Comparison of ENCODE assay signal across 8 cellular contexts in the genomic region with DNA sequence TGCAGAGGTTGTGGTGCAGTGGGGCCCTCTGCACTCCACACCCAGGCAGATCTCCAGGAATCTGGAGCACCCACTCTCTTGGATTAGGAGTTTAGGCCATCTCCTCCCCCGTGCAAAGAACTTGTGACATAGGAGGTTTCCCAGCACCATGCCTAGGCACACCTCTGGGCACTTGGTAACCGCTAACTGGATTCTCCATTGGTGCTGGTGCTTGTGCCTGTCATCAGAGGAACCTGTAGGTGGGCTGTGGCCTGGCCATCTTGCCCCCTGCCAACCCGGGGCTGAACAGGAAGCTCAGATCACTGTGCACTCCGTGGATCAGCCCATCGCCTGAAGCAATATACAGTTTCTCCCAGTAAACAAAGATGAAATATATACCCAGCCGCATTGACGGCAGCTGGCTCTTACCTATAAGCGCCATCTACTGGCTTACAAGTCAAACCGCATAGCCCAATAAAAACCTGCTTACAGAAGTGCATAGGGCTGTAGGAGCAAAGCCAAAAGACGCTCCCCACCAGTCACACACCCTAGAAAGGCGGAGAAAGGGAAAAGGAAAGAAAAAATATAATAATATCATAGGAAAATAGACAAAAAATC. TPM values are rescaled to one million over a fixed set of nuclear protein-coding genes. Genes with fewer than 3 reads are reported as not detected.
DNase-seq lines count a peak whose midpoint lies in the region; ATAC-seq, FAIRE-seq and TF ChIP-seq lines count a peak whose summit lies in the region.

No MANE protein-coding gene starts in this region.

- no peak overlapping the region for H3K4me2 ChIP-seq in OCI-LY7 (ENCODE audit: low read length)
- no peak overlapping the region for H3K4me2 ChIP-seq in H1 (ENCODE audit: insufficient read depth in 1 of 2, low read depth in 2 of 2, low read length in 2 of 2)
- H3K4me2 ChIP-seq in skeletal muscle satellite cell (ENCODE audit: low read length), result peak overlapping the region; percentile 47

- no peak overlapping the region for H2BK5ac ChIP-seq in H1 (ENCODE audit: low read depth, low read length)

- no peaks in the 10 kb centered on the region for H3K23me2 ChIP-seq in H1 (ENCODE audit: low read depth, low read length)

- H3K27ac ChIP-seq in OCI-LY7 (ENCODE audit: low read depth, low read length, poor library complexity, severe bottlenecking) (no peak overlapping the region), H1 (ENCODE audit: low read depth, low read length) (no peak overlapping the region)

- H3K27me3 ChIP-seq in H1 (replicated peaks in 1 of 4; ENCODE audit: control insufficient read depth in 3 of 4, extremely low read depth in 1 of 4, insufficient read depth in 3 of 4, low read length in 3 of 4) (no peaks in the 10 kb centered on the region), skeletal muscle satellite cell (ENCODE audit: control insufficient read depth, insufficient read depth, low read length) (peaks cover 33% of the 10 kb centered on the region)

- H3K4me3 Mint-ChIP-seq in activated CD4-positive, alpha-beta memory T cell treated with anti-CD3 and anti-CD28 coated beads for 36 hours, result no peak overlapping the region
- H3K4me3 Mint-ChIP-seq in activated CD4-positive, alpha-beta memory T cell treated with anti-CD3 and anti-CD28 coated beads, Interleukin-2, amount 10 ng/mL, durations not matched to agents 7 days and 5 days, result no peak overlapping the region

- no peaks in the 10 kb centered on the region for H3K36me3 ChIP-seq in OCI-LY7 (ENCODE audit: insufficient read depth, low read length)
- H3K36me3 ChIP-seq in H1 (ENCODE audit: control insufficient read depth in 2 of 4, insufficient read depth in 4 of 4, low read length in 3 of 4), result no peaks in the 10 kb centered on the region
- no peaks in the 10 kb centered on the region for H3K36me3 ChIP-seq in skeletal muscle satellite cell (ENCODE audit: insufficient read depth, low read length)

- no peaks in the 10 kb centered on the region for H3K27me3 Mint-ChIP-seq in activated CD4-positive, alpha-beta memory T cell treated with anti-CD3 and anti-CD28 coated beads for 36 hours
- H3K27me3 Mint-ChIP-seq in activated CD4-positive, alpha-beta memory T cell treated with anti-CD3 and anti-CD28 coated beads, Interleukin-2, amount 10 ng/mL, durations not matched to agents 7 days and 5 days, result peaks cover 4% of the 10 kb centered on the region

- peak; percentile 27 for DNase-seq in activated CD4-positive, alpha-beta memory T cell treated with anti-CD3 and anti-CD28 coated beads for 36 hours
- no peak for DNase-seq in activated CD4-positive, alpha-beta memory T cell treated with anti-CD3 and anti-CD28 coated beads, Interleukin-2, amount 10 ng/mL, durations not matched to agents 7 days and 5 days
- DNase-seq in HK-2 (ENCODE audit: unreplicated experiment) (peak; percentile 23), OCI-LY7 (ENCODE audit: low spot score) (peak; percentile 53), H1 (ENCODE audit: low read depth in 1 of 2, low spot score in 2 of 2) (no peak), anterior cingulate cortex (lab: John Stamatoyannopoulos, UW) (no peak)

- no peak overlapping the region for H4K8ac ChIP-seq in H1 (ENCODE audit: extremely low read depth, insufficient read depth, low read length)

- H3K18ac ChIP-seq in H1 (ENCODE audit: extremely low read depth, low read length), result no peak overlapping the region

- TF ChIP-seq EP300 in H1 (IDR thresholded peaks at IDR 0.05; ENCODE audit: borderline replicate concordance in 1 of 2, low read depth in 2 of 2, low read length in 2 of 2), result no peak

- ATAC-seq in GM21360 (IDR thresholded peaks at IDR 0.05; ENCODE audit: unreplicated experiment), result peak; percentile 91

- no peak overlapping the region for H3K9ac ChIP-seq in H1 (replicated peaks in 1 of 4; ENCODE audit: extremely low read depth in 1 of 4, low read depth in 3 of 4, low read length in 3 of 4)
- H3K9ac ChIP-seq in skeletal muscle satellite cell (ENCODE audit: low read depth, low read length), result no peak overlapping the region

- H2BK120ac ChIP-seq in H1 (replicated peaks; ENCODE audit: low read depth, low read length), result no peak overlapping the region

- peak; percentile 45 to 54 for TF ChIP-seq RAD21 in H1 (IDR thresholded peaks at IDR 0.05 in 1 of 2, conservative IDR thresholded peaks at IDR 0.05 in 1 of 2; ENCODE audit: low read depth in 2 of 2, low read length in 2 of 2)

- H3K4me1 Mint-ChIP-seq in activated CD4-positive, alpha-beta memory T cell treated with anti-CD3 and anti-CD28 coated beads for 36 hours (ENCODE audit: low read depth), result no peaks in the 10 kb centered on the region
- H3K4me1 Mint-ChIP-seq in activated CD4-positive, alpha-beta memory T cell treated with anti-CD3 and anti-CD28 coated beads, Interleukin-2, amount 10 ng/mL, durations not matched to agents 7 days and 5 days, result no peaks in the 10 kb centered on the region

- H3K27ac Mint-ChIP-seq in activated CD4-positive, alpha-beta memory T cell treated with anti-CD3 and anti-CD28 coated beads for 36 hours, result no peak overlapping the region
- no peak overlapping the region for H3K27ac Mint-ChIP-seq in activated CD4-positive, alpha-beta memory T cell treated with anti-CD3 and anti-CD28 coated beads, Interleukin-2, amount 10 ng/mL, durations not matched to agents 7 days and 5 days

- no peak overlapping the region for H3K4me3 ChIP-seq in OCI-LY7 (ENCODE audit: low read depth, low read length, poor library complexity, severe bottlenecking)
- no peak overlapping the region for H3K4me3 ChIP-seq in H1 (ENCODE audit: extremely low read depth in 1 of 4, insufficient read depth in 2 of 4, low read depth in 3 of 4, low read length in 4 of 4)
- H3K4me3 ChIP-seq in skeletal muscle satellite cell (ENCODE audit: low read length), result no peak overlapping the region

- CTCF ChIA-PET in activated CD4-positive, alpha-beta memory T cell treated with anti-CD3 and anti-CD28 coated beads for 36 hours (lab: Charles Lee), result interaction anchor here (0.7 to 2.7 kb wide), 3 partner anchors 20 to 649 kb away, joined by 3 to 11 read pairs (median 4); no protein-coding TSS in a partner anchor
- CTCF ChIA-PET in activated CD4-positive, alpha-beta memory T cell treated with anti-CD3 and anti-CD28 coated beads, Interleukin-2, amount 10 ng/mL, durations not matched to agents 7 days and 5 days (lab: Charles Lee), result interaction anchor here (0.9 kb wide), 1 partner anchor 44 kb away, joined by 3 read pairs; a partner anchor contains a TSS
- CTCF ChIA-PET in OCI-LY7 (lab: Charles Lee; ENCODE audit: unreplicated experiment) (no interaction called here), H1 (lab: Charles Lee; ENCODE audit: partially characterized antibody) (interaction anchor here (1.6 kb wide), 1 partner anchor 10 kb away, joined by 3 read pairs; no protein-coding TSS in a partner anchor)

- H3K56ac ChIP-seq in H1 (replicated peaks; ENCODE audit: insufficient read length, low read depth, low read length), result no peak overlapping the region

- no peak overlapping the region for H3K14ac ChIP-seq in H1 (ENCODE audit: insufficient read length)

- H3K36me3 Mint-ChIP-seq in activated CD4-positive, alpha-beta memory T cell treated with anti-CD3 and anti-CD28 coated beads for 36 hours, result peaks cover 5% of the 10 kb centered on the region
- no peaks in the 10 kb centered on the region for H3K36me3 Mint-ChIP-seq in activated CD4-positive, alpha-beta memory T cell treated with anti-CD3 and anti-CD28 coated beads, Interleukin-2, amount 10 ng/mL, durations not matched to agents 7 days and 5 days (ENCODE audit: low read depth)

- no peaks in the 10 kb centered on the region for H3K79me2 ChIP-seq in OCI-LY7 (ENCODE audit: insufficient read depth, low read depth, low read length)
- no peaks in the 10 kb centered on the region for H3K79me2 ChIP-seq in H1 (ENCODE audit: control insufficient read depth in 1 of 2, insufficient read depth in 2 of 2, low read length in 2 of 2)

- intact Hi-C loops in activated CD4-positive, alpha-beta memory T cell treated with anti-CD3 and anti-CD28 coated beads for 36 hours (cut with micrococcal nuclease), result loop anchor here (10.0 kb wide), 1 partner anchor 107 kb away; no protein-coding TSS in a partner anchor
- intact Hi-C loops in OCI-LY7 (cut with micrococcal nuclease; ENCODE audit: unreplicated experiment), result no loop called here

- H3K9me3 Mint-ChIP-seq in activated CD4-positive, alpha-beta memory T cell treated with anti-CD3 and anti-CD28 coated beads for 36 hours, result peaks cover 4% of the 10 kb centered on the region
- no peaks in the 10 kb centered on the region for H3K9me3 Mint-ChIP-seq in activated CD4-positive, alpha-beta memory T cell treated with anti-CD3 and anti-CD28 coated beads, Interleukin-2, amount 10 ng/mL, durations not matched to agents 7 days and 5 days

- no peak overlapping the region for H2BK15ac ChIP-seq in H1 (ENCODE audit: low read length)

- H3K4ac ChIP-seq in H1 (replicated peaks; ENCODE audit: insufficient read length, low read depth, low read length), result no peak overlapping the region

- TF ChIP-seq CTCF in OCI-LY7 (conservative IDR thresholded peaks at IDR 0.05; ENCODE audit: low read length) (peak; percentile 78), H1 (IDR thresholded peaks at IDR 0.05; ENCODE audit: control extremely low read depth in 1 of 3, insufficient read depth in 1 of 3, low read depth in 1 of 3, low read length in 3 of 3) (peak; percentile 1 to 42 (median 19); a peak in 2 of 4 replicates)

- H2BK20ac ChIP-seq in H1 (ENCODE audit: low read length), result no peak overlapping the region

- H3K4me1 ChIP-seq in OCI-LY7 (ENCODE audit: insufficient read depth, low read length, poor library complexity, severe bottlenecking) (no peaks in the 10 kb centered on the region), H1 (replicated peaks in 1 of 4; ENCODE audit: control insufficient read depth in 3 of 4, insufficient read depth in 4 of 4, low read length in 3 of 4) (no peaks in the 10 kb centered on the region), skeletal muscle satellite cell (ENCODE audit: control insufficient read depth, insufficient read depth, low read length) (no peaks in the 10 kb centered on the region)

- no TSS peak for BruUV-seq in OCI-LY7 (replicated peaks; lab: Mats Ljungman, UMichigan)

- H2AK5ac ChIP-seq in H1 (ENCODE audit: low read depth, low read length), result no peak overlapping the region

- H3K9me2 ChIP-seq in OCI-LY7 (ENCODE audit: insufficient read depth, low read length), result no peaks in the 10 kb centered on the region

- WGBS in H1 (ENCODE audit: extremely low coverage in 1 of 2, insufficient coverage in 1 of 2, insufficient read length in 1 of 2, insufficient replicate concordance in 2 of 2, low coverage in 1 of 2, low lambda C conversion rate in 2 of 2, missing lambda C conversion rate in 1 of 2), 2 experiments, result 64% methylated on average over 10 of the region's 11 CpGs; no CpG with 5 or more reads in 1 of the 2 experiments

- POLR2A ChIA-PET in activated CD4-positive, alpha-beta memory T cell treated with anti-CD3 and anti-CD28 coated beads for 36 hours (lab: Charles Lee), result no interaction called here
- POLR2A ChIA-PET in activated CD4-positive, alpha-beta memory T cell treated with anti-CD3 and anti-CD28 coated beads, Interleukin-2, amount 10 ng/mL, durations not matched to agents 7 days and 5 days (lab: Charles Lee), result no interaction called here
- POLR2A ChIA-PET in OCI-LY7 (lab: Charles Lee) (interaction anchor here (0.6 kb wide), 1 partner anchor 704 kb away, joined by 3 read pairs; no protein-coding TSS in a partner anchor), H1 (lab: Charles Lee; ENCODE audit: partially characterized antibody) (no interaction called here)

- H4K91ac ChIP-seq in H1 (replicated peaks; ENCODE audit: insufficient read length, low read length), result no peak overlapping the region

- H2AFZ ChIP-seq in OCI-LY7 (ENCODE audit: low read length), result 0 out of 2 replicates have a peak overlapping the region, but pooled peaks have one; percentile 41
- no peak overlapping the region for H2AFZ ChIP-seq in H1 (ENCODE audit: low read length)

- H3K9me3 ChIP-seq in OCI-LY7 (ENCODE audit: low read length) (no peaks in the 10 kb centered on the region), H1 (ENCODE audit: insufficient read depth in 2 of 2, low read depth in 1 of 2, low read length in 1 of 2) (peaks cover 4 to 19% of the 10 kb centered on the region in 2 experiments; a peak in 3 of 4 replicates), skeletal muscle satellite cell (replicated peaks; ENCODE audit: low read length) (no peaks in the 10 kb centered on the region)

- TF ChIP-seq POLR2A in H1 (IDR thresholded peaks at IDR 0.05; ENCODE audit: control extremely low read depth in 1 of 2, low read depth in 2 of 2, low read length in 2 of 2), result no peak

- peak; percentile 50 for FAIRE-seq in H1 (lab: Jason Lieb, UNC)

- no peaks in the 10 kb centered on the region for H4K20me1 ChIP-seq in OCI-LY7 (ENCODE audit: insufficient read depth, low read length)
- H4K20me1 ChIP-seq in H1 (replicated peaks in 1 of 2; ENCODE audit: control insufficient read depth in 1 of 2, insufficient read depth in 2 of 2, low read length in 2 of 2), result no peaks in the 10 kb centered on the region

- H2BK12ac ChIP-seq in H1 (ENCODE audit: low read depth, low read length), result no peak overlapping the region

- H3K79me1 ChIP-seq in H1 (ENCODE audit: low read depth, low read length), result no peaks in the 10 kb centered on the region

- no peak overlapping the region for H4K5ac ChIP-seq in H1 (ENCODE audit: insufficient read length, low read depth, low read length)

- no peak overlapping the region for H3K23ac ChIP-seq in H1 (ENCODE audit: insufficient read length)

RNA-seq across cellular contexts. Expression of a gene that starts 19.1 kb away (rescaled TPM):
- total RNA-seq in activated CD4-positive, alpha-beta memory T cell treated with anti-CD3 and anti-CD28 coated beads for 36 hours, result not detected
- total RNA-seq in activated CD4-positive, alpha-beta memory T cell treated with anti-CD3 and anti-CD28 coated beads, Interleukin-2, amount 10 ng/mL, durations not matched to agents 7 days and 5 days, result not detected
- total RNA-seq in OCI-LY7 (2014; rRNA removed; shearing (Covaris generic)), result not detected in 2 replicates
- total RNA-seq in OCI-LY7 (2022), result not detected in 2 replicates
- total RNA-seq in H1 (2021; fragmentation: NEBNext Ultra II Directional; extraction: Animal tissue kit (Norgen Biotek cat#: 25700)), result 0.32 TPM in 1 of 2 replicates, not detected in the other
- 0.06 and 0.11 TPM in 2 replicates for polyA plus RNA-seq in H1 (2011; rRNA removed)
- 0.23 TPM for polyA plus RNA-seq in H1 (2011; cell fraction: cytosol; rRNA removed)
- polyA plus RNA-seq in H1 (2011; cell fraction: nucleus; rRNA removed), result 0.29 TPM
- 0.13 to 0.20 TPM (median 0.15 TPM) in 3 of 4 replicates, not detected in the other for polyA plus RNA-seq in H1 (2012, experiment 1 of 2)
- not detected for polyA plus RNA-seq in H1 (2012, experiment 2 of 2)
- 0.24 TPM for polyA plus RNA-seq in H1 (2013, experiment 1 of 2)
- polyA plus RNA-seq in H1 (2013, experiment 2 of 2), result 0.26 TPM
- not detected in 2 replicates for polyA minus RNA-seq in H1 (2011; rRNA and poly(A)+ RNA removed)
- not detected for polyA minus RNA-seq in H1 (2011; cell fraction: cytosol; rRNA and poly(A)+ RNA removed)
- 0.90 TPM for polyA minus RNA-seq in H1 (2011; cell fraction: nucleus; rRNA and poly(A)+ RNA removed)
- not detected in 2 replicates for total RNA-seq in skeletal muscle satellite cell (2012; rRNA removed)

RNA-seq across cellular contexts. Expression of a gene that starts 43.5 kb away (rescaled TPM):
- 1 to 10 TPM; 1.1 to 1.2 TPM for total RNA-seq in activated CD4-positive, alpha-beta memory T cell treated with anti-CD3 and anti-CD28 coated beads for 36 hours
- 1 to 10 TPM; 5.0 to 6.8 TPM for total RNA-seq in activated CD4-positive, alpha-beta memory T cell treated with anti-CD3 and anti-CD28 coated beads, Interleukin-2, amount 10 ng/mL, durations not matched to agents 7 days and 5 days
- total RNA-seq in OCI-LY7 (2014; rRNA removed; shearing (Covaris generic)), result not detected in 2 replicates
- total RNA-seq in OCI-LY7 (2022), result not detected in 2 replicates
- total RNA-seq in H1 (2021; fragmentation: NEBNext Ultra II Directional; extraction: Animal tissue kit (Norgen Biotek cat#: 25700)), result 1.6 and 2.2 TPM in 2 replicates
- polyA plus RNA-seq in H1 (2011; rRNA removed), result 2.5 and 2.9 TPM in 2 replicates
- polyA plus RNA-seq in H1 (2011; cell fraction: cytosol; rRNA removed), result 2.2 TPM
- polyA plus RNA-seq in H1 (2011; cell fraction: nucleus; rRNA removed), result 6.5 TPM
- 0.77 to 2.1 TPM (median 1.0 TPM) in 4 replicates for polyA plus RNA-seq in H1 (2012, experiment 1 of 2)
- 0.07 TPM for polyA plus RNA-seq in H1 (2012, experiment 2 of 2)
- 1.1 TPM for polyA plus RNA-seq in H1 (2013, experiment 1 of 2)
- 0.83 TPM for polyA plus RNA-seq in H1 (2013, experiment 2 of 2)
- polyA minus RNA-seq in H1 (2011; rRNA and poly(A)+ RNA removed), result 4.3 and 8.3 TPM in 2 replicates
- polyA minus RNA-seq in H1 (2011; cell fraction: cytosol; rRNA and poly(A)+ RNA removed), result 0.88 TPM
- 4.3 TPM for polyA minus RNA-seq in H1 (2011; cell fraction: nucleus; rRNA and poly(A)+ RNA removed)
- 0.44 TPM in 1 of 2 replicates, not detected in the other for total RNA-seq in skeletal muscle satellite cell (2012; rRNA removed)

Comparison
In these comparisons a context has a peak if more than half of its experiments do, and no peak if none do; other contexts are left out.
1. DNase-seq: peak in activated CD4-positive, alpha-beta memory T cell treated with anti-CD3 and anti-CD28 coated beads for 36 hours (single experiment), HK-2 (single experiment) and OCI-LY7 (single experiment); none in activated CD4-positive, alpha-beta memory T cell treated with anti-CD3 and anti-CD28 coated beads, Interleukin-2, amount 10 ng/mL, durations not matched to agents 7 days and 5 days (single experiment), H1 (0 of 2) and anterior cingulate cortex (0 of 58).